In genomic region chrX:72393836-72394517, GRCh38 we compare ENCODE assay signal across 27 cellular contexts.
"Had no signal": no experiment of that assay in that cellular context is flagged by ENCODE, and none has a peak within 500 bp of the region (broad histone marks: within the 10 kb centered on the region; RNA-seq: fewer than 3 reads in every experiment).

No MANE protein-coding gene starts in this region.

- H3K4me1 Mint-ChIP-seq: activated T-helper 17 cell treated with anti-CD3 and anti-CD28 coated beads, Interleukin-2, amount 50 U/mL, for 72 hours; immature natural killer cell; natural killer cell; T-cell had no signal

- H3K9me3 Mint-ChIP-seq: activated T-helper 17 cell treated with anti-CD3 and anti-CD28 coated beads, Interleukin-2, amount 50 U/mL, for 72 hours; dendritic cell treated with granulocyte-macrophage colony-stimulating factor and Interleukin-4, amounts not matched to agents 40 ng/mL and 50 ng/mL, for 4 days; natural killer cell; stimulated activated naive CD8-positive, alpha-beta T cell treated with anti-CD3 and anti-CD28 coated beads, Interleukin-15, Interleukin-2, amounts not matched to agents 100 ng/mL and 50 ng/mL, for 24 hours; T-cell; T-helper 2 cell treated with Interferon-gamma antibody and Interleukin-4, amounts not matched to agents 5 μg/mL and 100 μg/mL, for 36 hours had no signal

- H3K27me3 ChIP-seq: body of pancreas, hepatocyte, neutrophil, pancreas, right atrium auricular region, tibial artery had no signal

- H3K36me3 Mint-ChIP-seq: natural killer cell had no signal

- ATAC-seq: activated T-helper 17 cell treated with anti-CD3 and anti-CD28 coated beads, Interleukin-2, amount 50 U/mL, for 72 hours; body of pancreas; natural killer cell; T-cell had no signal

- H3K4me2 ChIP-seq: hepatocyte had no signal

- H3K79me2 ChIP-seq: hepatocyte had no signal

- DNase-seq: activated CD4-positive, alpha-beta T cell treated with anti-CD3 and anti-CD28 coated beads for 1 hour; activated CD4-positive, alpha-beta T cell treated with anti-CD3 and anti-CD28 coated beads, Interleukin-2, amount 50 U/mL, for 1 hour; activated T-cell treated with anti-CD3 and anti-CD28 coated beads, Interleukin-2, amount 50 U/mL, for 1 hour; body of pancreas; effector CD8-positive, alpha-beta T cell; erythroblast; glutamatergic neuron; immature natural killer cell; kidney glomerular epithelial cell; left lung; natural killer cell; pancreas; stimulated activated CD4-positive, alpha-beta T cell treated with anti-CD3 and anti-CD28 coated beads, Interleukin-1b, Interleukin-23, amount 100 ng/mL, for 48 hours; T-cell; WERI-Rb-1 had no signal

- H3K4me1 ChIP-seq: body of pancreas, pancreas had no signal

- H3K27me3 Mint-ChIP-seq: activated naive CD8-positive, alpha-beta T cell; activated T-helper 17 cell treated with anti-CD3 and anti-CD28 coated beads, Interleukin-2, amount 50 U/mL, for 72 hours; dendritic cell treated with granulocyte-macrophage colony-stimulating factor and Interleukin-4, amounts not matched to agents 40 ng/mL and 50 ng/mL, for 4 days; stimulated activated naive CD8-positive, alpha-beta T cell treated with anti-CD3 and anti-CD28 coated beads, Interleukin-15, Interleukin-2, amounts not matched to agents 100 ng/mL and 50 ng/mL, for 24 hours; T-cell had no signal

- H3K36me3 ChIP-seq: left lung, neutrophil, pancreas, right atrium auricular region, tibial artery, WERI-Rb-1 had no signal

- H3K4me3 ChIP-seq: body of pancreas, hepatocyte, left lung, lung, pancreas, psoas muscle, right atrium auricular region, tibial artery had no signal

- H3K27ac Mint-ChIP-seq: activated naive CD8-positive, alpha-beta T cell; activated T-helper 17 cell treated with anti-CD3 and anti-CD28 coated beads, Interleukin-2, amount 50 U/mL, for 72 hours; immature natural killer cell; mesothelial cell of epicardium; natural killer cell; stimulated activated naive CD8-positive, alpha-beta T cell treated with anti-CD3 and anti-CD28 coated beads, Interleukin-15, Interleukin-2, amounts not matched to agents 100 ng/mL and 50 ng/mL, for 24 hours; T-cell; T-helper 2 cell treated with Interferon-gamma antibody and Interleukin-4, amounts not matched to agents 5 μg/mL and 100 μg/mL, for 36 hours had no signal

- H2AFZ ChIP-seq: hepatocyte had no signal

- H3K9me3 ChIP-seq: body of pancreas, left lung, neutrophil, pancreas, psoas muscle, right atrium auricular region, tibial artery had no signal

- H3K4me3 Mint-ChIP-seq: activated naive CD8-positive, alpha-beta T cell; activated T-helper 17 cell treated with anti-CD3 and anti-CD28 coated beads, Interleukin-2, amount 50 U/mL, for 72 hours; dendritic cell treated with granulocyte-macrophage colony-stimulating factor and Interleukin-4, amounts not matched to agents 40 ng/mL and 50 ng/mL, for 4 days; immature natural killer cell; mesothelial cell of epicardium; natural killer cell; stimulated activated naive CD8-positive, alpha-beta T cell treated with anti-CD3 and anti-CD28 coated beads, Interleukin-15, Interleukin-2, amounts not matched to agents 100 ng/mL and 50 ng/mL, for 24 hours; T-cell; T-helper 2 cell treated with Interferon-gamma antibody and Interleukin-4, amounts not matched to agents 5 μg/mL and 100 μg/mL, for 36 hours had no signal

- H3K27ac ChIP-seq: body of pancreas, hepatocyte, left lung, neutrophil, pancreas, psoas muscle, right atrium auricular region, WERI-Rb-1 had no signal
